In genomic region chr14:53354331-53354730, GRCh38 we compare ENCODE assay signal across 19 cellular contexts.
"Had no signal": no experiment of that assay in that cellular context is flagged by ENCODE, and none has a peak within 500 bp of the region (broad histone marks: within the 10 kb centered on the region; RNA-seq: fewer than 3 reads in every experiment).

No MANE protein-coding gene starts in this region.

- H3K27ac ChIP-seq: brain microvascular endothelial cell, coronary artery, left lung had no signal

- DNase-seq: activated CD4-positive, alpha-beta T cell treated with anti-CD3 and anti-CD28 coated beads, Interleukin-2, amount 10 ng/mL, durations not matched to agents 24 days and 14 days; activated CD4-positive, CD25-positive, alpha-beta regulatory T cell; activated CD8-positive, alpha-beta T cell treated with anti-CD3 and anti-CD28 coated beads for 36 hours; activated naive CD4-positive, alpha-beta T cell treated with Interleukin-2 at 50 U/mL for 16 hours; activated naive CD8-positive, alpha-beta T cell treated with anti-CD3 and anti-CD28 coated beads, Interleukin-2, amount 10 ng/mL, durations not matched to agents 7 days and 5 days; activated T-cell treated with anti-CD3 and anti-CD28 coated beads, Interleukin-2, amount 50 U/mL, for 24 hours; brain microvascular endothelial cell; hippocampal formation; left lung; stimulated activated CD4-positive, alpha-beta T cell treated with anti-CD3 and anti-CD28 coated beads, Interleukin-4, amount 100 ng/mL, for 1 hour; stimulated activated naive CD8-positive, alpha-beta T cell treated with anti-CD3 and anti-CD28 coated beads, Interleukin-15, amount 100 ng/mL, for 72 hours; trophoblast cell had no signal

- H3K4me1 ChIP-seq: left lung had no signal

- H3K27ac Mint-ChIP-seq: activated CD4-positive, alpha-beta T cell treated with anti-CD3 and anti-CD28 coated beads, Interleukin-2, amount 10 ng/mL, durations not matched to agents 24 days and 14 days; activated CD8-positive, alpha-beta T cell treated with anti-CD3 and anti-CD28 coated beads for 36 hours; activated naive CD8-positive, alpha-beta T cell treated with anti-CD3 and anti-CD28 coated beads, Interleukin-2, amount 10 ng/mL, durations not matched to agents 7 days and 5 days; activated T-cell treated with anti-CD3 and anti-CD28 coated beads, Interleukin-2, amount 50 U/mL, for 24 hours; activated T-helper 2 cell treated with anti-CD3 and anti-CD28 coated beads, Interferon-gamma antibody, Interleukin-2, Interleukin-4, amounts not matched to agents 10 μg/mL and 5 μg/mL and 100 μg/mL, durations not matched to agents 14 hours and 24 hours and 36 hours; stimulated activated naive CD8-positive, alpha-beta T cell treated with anti-CD3 and anti-CD28 coated beads, Interleukin-15, amount 100 ng/mL, for 72 hours; T-helper 2 cell treated with Interferon-gamma antibody and Interleukin-4, amounts not matched to agents 5 μg/mL and 100 μg/mL, for 36 hours had no signal

- ATAC-seq: activated CD8-positive, alpha-beta T cell treated with anti-CD3 and anti-CD28 coated beads for 36 hours; left lung; sciatic nerve; stimulated activated naive CD8-positive, alpha-beta T cell treated with anti-CD3 and anti-CD28 coated beads, Interleukin-15, amount 100 ng/mL, for 72 hours had no signal

- H3K4me1 Mint-ChIP-seq: central memory CD8-positive, alpha-beta T cell; neural crest cell had no signal

- H3K4me3 Mint-ChIP-seq: activated CD4-positive, alpha-beta T cell treated with anti-CD3 and anti-CD28 coated beads, Interleukin-2, amount 10 ng/mL, durations not matched to agents 24 days and 14 days; activated CD8-positive, alpha-beta T cell treated with anti-CD3 and anti-CD28 coated beads for 36 hours; activated naive CD8-positive, alpha-beta T cell treated with anti-CD3 and anti-CD28 coated beads, Interleukin-2, amount 10 ng/mL, durations not matched to agents 7 days and 5 days; activated T-cell treated with anti-CD3 and anti-CD28 coated beads, Interleukin-2, amount 50 U/mL, for 24 hours; central memory CD8-positive, alpha-beta T cell; neural crest cell; stimulated activated naive CD8-positive, alpha-beta T cell treated with anti-CD3 and anti-CD28 coated beads, Interleukin-15, amount 100 ng/mL, for 72 hours; T-helper 2 cell treated with Interferon-gamma antibody and Interleukin-4, amounts not matched to agents 5 μg/mL and 100 μg/mL, for 36 hours had no signal

- H3K9me3 Mint-ChIP-seq: activated CD4-positive, alpha-beta T cell treated with anti-CD3 and anti-CD28 coated beads, Interleukin-2, amount 10 ng/mL, durations not matched to agents 24 days and 14 days; activated CD8-positive, alpha-beta T cell treated with anti-CD3 and anti-CD28 coated beads for 36 hours; activated naive CD8-positive, alpha-beta T cell treated with anti-CD3 and anti-CD28 coated beads, Interleukin-2, amount 10 ng/mL, durations not matched to agents 7 days and 5 days; activated T-cell treated with anti-CD3 and anti-CD28 coated beads, Interleukin-2, amount 50 U/mL, for 24 hours; central memory CD8-positive, alpha-beta T cell; neural crest cell; T-helper 2 cell treated with Interferon-gamma antibody and Interleukin-4, amounts not matched to agents 5 μg/mL and 100 μg/mL, for 36 hours had no signal

- H3K36me3 Mint-ChIP-seq: activated naive CD8-positive, alpha-beta T cell treated with anti-CD3 and anti-CD28 coated beads, Interleukin-2, amount 10 ng/mL, durations not matched to agents 7 days and 5 days had no signal

- H3K27me3 ChIP-seq: brain microvascular endothelial cell, left lung had no signal

- H3K4me3 ChIP-seq: coronary artery, left lung, smooth muscle cell had no signal

- H3K27me3 Mint-ChIP-seq: activated CD4-positive, alpha-beta T cell treated with anti-CD3 and anti-CD28 coated beads, Interleukin-2, amount 10 ng/mL, durations not matched to agents 24 days and 14 days; activated CD8-positive, alpha-beta T cell treated with anti-CD3 and anti-CD28 coated beads for 36 hours; activated naive CD8-positive, alpha-beta T cell treated with anti-CD3 and anti-CD28 coated beads, Interleukin-2, amount 10 ng/mL, durations not matched to agents 7 days and 5 days; activated T-cell treated with anti-CD3 and anti-CD28 coated beads, Interleukin-2, amount 50 U/mL, for 24 hours; central memory CD8-positive, alpha-beta T cell; stimulated activated naive CD8-positive, alpha-beta T cell treated with anti-CD3 and anti-CD28 coated beads, Interleukin-15, amount 100 ng/mL, for 72 hours had no signal

- H3K9me3 ChIP-seq: left lung had no signal
